ENCODE assay signal across 8 cellular contexts in genomic region chr13:60431108-60431700, GRCh38. TPM values are rescaled to one million over a fixed set of nuclear protein-coding genes. Genes with fewer than 3 reads are reported as not detected.
A peak's percentile ranks its signal among the peaks of the same experiment; 100 is the strongest.
DNase-seq lines count a peak whose midpoint lies in the region; ATAC-seq and TF ChIP-seq lines count a peak whose summit lies in the region.

No MANE protein-coding gene starts in this region.

- H2AFZ ChIP-seq in SU-DHL-6 (ENCODE audit: low read depth, low read length, severe bottlenecking) = peak overlapping the region; percentile 32

- TF ChIP-seq CTCF in AG09319 (IDR thresholded peaks at IDR 0.05; ENCODE audit: low read depth, low read length) (peak; percentile 92), GM13977 (IDR thresholded peaks at IDR 0.05; ENCODE audit: extremely low read depth, insufficient read depth, missing control alignments) (peak; percentile 75), NB4 (IDR thresholded peaks at IDR 0.05; ENCODE audit: low read depth, low read length) (peak; percentile 64), SU-DHL-6 (IDR thresholded peaks at IDR 0.05; ENCODE audit: insufficient read depth, low read length, poor library complexity, severe bottlenecking) (peak; percentile 55), omental fat pad (IDR thresholded peaks at IDR 0.05) (peak in 1 of 3 donors; percentile 38)

- ATAC-seq in HG02678 (IDR thresholded peaks at IDR 0.05; ENCODE audit: unreplicated experiment) (peak; percentile 70), omental fat pad (ENCODE audit: low FRiP score) (peak; percentile 64)

- H3K79me2 ChIP-seq in SU-DHL-6 (ENCODE audit: insufficient read depth, low read length) = no peaks in the 10 kb centered on the region

- H3K9ac ChIP-seq in SU-DHL-6 (ENCODE audit: low read length) = no peak overlapping the region

- no peaks in the 10 kb centered on the region for H3F3A ChIP-seq in SU-DHL-6 (ENCODE audit: insufficient read depth)

- no peaks in the 10 kb centered on the region for H3K9me3 ChIP-seq in SU-DHL-6 (ENCODE audit: insufficient read depth, low read length)

- in situ Hi-C loops in GM13977 (cut with MboI; ENCODE audit: low pct_unique_long_range_greater_than_20kb, low sequenced_read_pairs, unreplicated experiment) = loop anchor here (25.0 kb wide), 1 partner anchor 744 kb away; no protein-coding TSS in a partner anchor

- H3K27ac ChIP-seq in SU-DHL-6 (ENCODE audit: low read depth, low read length) = no peak overlapping the region

- no peaks in the 10 kb centered on the region for H3K9me2 ChIP-seq in SU-DHL-6 (replicated peaks; ENCODE audit: insufficient read depth, low read length)

- H3K27me3 ChIP-seq in SU-DHL-6 (ENCODE audit: low read length) = no peaks in the 10 kb centered on the region

- DNase-seq in AG09319 (ENCODE audit: extremely low read depth, low read depth) (peak; percentile 40), GM13977 (ENCODE audit: low spot score) (no peak), NB4 (ENCODE audit: low read depth) (peak; percentile 76), fibroblast of the conjunctiva (ENCODE audit: low read depth) (peak; percentile 55), omental fat pad (ENCODE audit: low spot score) (no peak)
- DNase-seq in activated T-cell treated with anti-CD3 and anti-CD28 coated beads, Interleukin-2, amount 50 U/mL, for 1 hour = no peak

- no peaks in the 10 kb centered on the region; the same call in 1 of the 2 replicates for H4K20me1 ChIP-seq in SU-DHL-6 (ENCODE audit: low read depth, low read length)

- H3K4me3 ChIP-seq in NB4 (ENCODE audit: low read depth, low read length) (no peak overlapping the region), SU-DHL-6 (ENCODE audit: insufficient read depth, low read length, poor library complexity, severe bottlenecking) (no peak overlapping the region)

- no peak for TF ChIP-seq POLR2A in NB4 (IDR thresholded peaks at IDR 0.05; ENCODE audit: extremely low read depth, insufficient read length)

- H3K4me2 ChIP-seq in SU-DHL-6 (ENCODE audit: low read depth, low read length, poor library complexity, severe bottlenecking) = peak overlapping the region; percentile 20

- H3K36me3 ChIP-seq in SU-DHL-6 (ENCODE audit: low read length) = no peaks in the 10 kb centered on the region

RNA-seq across cellular contexts. Expression of gene TDRD3, which starts 34.2 kb away (rescaled TPM):
- total RNA-seq in omental fat pad = 10 to 100 TPM; 16.9 to 36.4 (median 20.7) TPM

Comparison
In these comparisons a context has a peak if more than half of its experiments do, and no peak if none do; other contexts are left out.
1. DNase-seq: peak in AG09319 (single experiment), NB4 (single experiment) and fibroblast of the conjunctiva (single experiment); none in GM13977 (single experiment), omental fat pad (single experiment) and activated T-cell treated with anti-CD3 and anti-CD28 coated beads, Interleukin-2, amount 50 U/mL, for 1 hour (single experiment).